ENCODE assay signal across 14 cellular contexts in genomic region chr5:74179183-74179582, GRCh38.
DNase-seq lines count a peak whose midpoint lies in the region; ATAC-seq, FAIRE-seq and TF ChIP-seq lines count a peak whose summit lies in the region.
"Had no signal": no experiment of that assay in that cellular context is flagged by ENCODE, and none has a peak within 500 bp of the region (broad histone marks: within the 10 kb centered on the region; RNA-seq: fewer than 3 reads in every experiment).

No MANE protein-coding gene starts in this region.

- H3K9me3 Mint-ChIP-seq in neural progenitor cell = peaks cover 9% of the 10 kb centered on the region
- no peaks in the 10 kb centered on the region for H3K9me3 Mint-ChIP-seq in CD4-positive, alpha-beta T cell
- no peaks in the 10 kb centered on the region for H3K9me3 Mint-ChIP-seq in activated CD8-positive, alpha-beta memory T cell treated with anti-CD3 and anti-CD28 coated beads, Interleukin-2, amount 10 ng/mL, durations not matched to agents 7 days and 5 days (ENCODE audit: low read depth)

- no peak for ATAC-seq in CD4-positive, alpha-beta T cell (ENCODE audit: poor library complexity)
- no peak for ATAC-seq in GM18520 (IDR thresholded peaks at IDR 0.05; ENCODE audit: unreplicated experiment)
- ATAC-seq in activated CD8-positive, alpha-beta memory T cell treated with anti-CD3 and anti-CD28 coated beads, Interleukin-2, amount 10 ng/mL, durations not matched to agents 7 days and 5 days = no peak
- ATAC-seq: esophagus mucosa had no signal

- no peak overlapping the region for H3K4me2 ChIP-seq in endothelial cell of umbilical vein (ENCODE audit: insufficient read depth, low read length)
- H3K4me2 ChIP-seq in neural progenitor cell = peak overlapping the region; percentile 5

- FAIRE-seq in endothelial cell of umbilical vein (lab: Jason Lieb, UNC) = no peak
- FAIRE-seq: GM18507 had no signal

- H3K9ac ChIP-seq in endothelial cell of umbilical vein (replicated peaks; ENCODE audit: extremely low read depth, insufficient read depth, low read length) = no peak overlapping the region
- H3K9ac ChIP-seq in neural progenitor cell = no peak overlapping the region

- H3K79me2 ChIP-seq in endothelial cell of umbilical vein (ENCODE audit: control insufficient read depth, insufficient read depth, low read length) = no peaks in the 10 kb centered on the region
- H3K79me2 ChIP-seq in neural progenitor cell (ENCODE audit: low read depth) = no peaks in the 10 kb centered on the region

- H3K27ac ChIP-seq in endothelial cell of umbilical vein (ENCODE audit: insufficient read depth, low read depth, low read length) (no peak overlapping the region), neural progenitor cell (peak overlapping the region; percentile 1)
- H3K27ac ChIP-seq in CD4-positive, alpha-beta T cell (ENCODE audit: low read depth, low read length) = no peak overlapping the region

- BruUV-seq in endothelial cell of umbilical vein (replicated peaks; lab: Mats Ljungman, UMichigan) = no TSS peak

- CTCF ChIA-PET in endothelial cell of umbilical vein (lab: Charles Lee) = no interaction called here
- CTCF ChIA-PET in CD4-positive, alpha-beta T cell (lab: Charles Lee) = no interaction called here
- CTCF ChIA-PET in activated CD8-positive, alpha-beta memory T cell treated with anti-CD3 and anti-CD28 coated beads, Interleukin-2, amount 10 ng/mL, durations not matched to agents 7 days and 5 days (lab: Charles Lee) = no interaction called here

- intact Hi-C loops in endothelial cell of umbilical vein (cut with micrococcal nuclease) = no loop called here
- intact Hi-C loops in CD4-positive, alpha-beta T cell (cut with DNase I, micrococcal nuclease) = no loop called here

- peaks cover 13% of the 10 kb centered on the region for H3F3A ChIP-seq in neural progenitor cell (ENCODE audit: low read depth)

- peaks cover 3 to 14% of the 10 kb centered on the region in 2 experiments for H3K27me3 ChIP-seq in endothelial cell of umbilical vein (ENCODE audit: control insufficient read depth in 2 of 2, insufficient read depth in 2 of 2, low read length in 2 of 2)
- no peaks in the 10 kb centered on the region for H3K27me3 ChIP-seq in neural progenitor cell
- H3K27me3 ChIP-seq in CD4-positive, alpha-beta T cell (ENCODE audit: control insufficient read depth, insufficient read depth, low read length) = no peaks in the 10 kb centered on the region

- DNase-seq in Daoy (ENCODE audit: low read depth) = peak; percentile 92
- peak; percentile 95 for DNase-seq in NCI-H446 treated with DMSO at 0.1 percent for 48 hours (lab: John Stamatoyannopoulos, UW)
- peak; percentile 61 for DNase-seq in endothelial cell of umbilical vein (ENCODE audit: low read depth, low spot score)
- DNase-seq in neural progenitor cell (ENCODE audit: low spot score) = peak; percentile 43
- DNase-seq in CD4-positive, alpha-beta T cell = no peak
- DNase-seq in DMS79 treated with DMSO at 0.1 percent for 48 hours (lab: John Stamatoyannopoulos, UW) = no peak
- DNase-seq in activated CD8-positive, alpha-beta memory T cell treated with anti-CD3 and anti-CD28 coated beads, Interleukin-2, amount 10 ng/mL, durations not matched to agents 7 days and 5 days = no peak
- DNase-seq: activated CD4-positive, alpha-beta T cell treated with anti-CD3 and anti-CD28 coated beads, Interleukin-2, amount 50 U/mL, for 48 hours; Caco-2; KBM-7; NCI-H748 treated with DMSO at 0.1 percent for 48 hours had no signal

- dilution Hi-C loops in endothelial cell of umbilical vein (cut with MboI; ENCODE audit: extremely low pct_ligation_motif_present, low sequenced_read_pairs) = no loop called here

- H3K4me1 ChIP-seq in endothelial cell of umbilical vein (ENCODE audit: control insufficient read depth, extremely low read depth, insufficient read depth, low read length) = no peaks in the 10 kb centered on the region
- peaks cover 18% of the 10 kb centered on the region for H3K4me1 ChIP-seq in neural progenitor cell

- peak overlapping the region; percentile 24 for H3K4me3 Mint-ChIP-seq in neural progenitor cell
- no peak overlapping the region for H3K4me3 Mint-ChIP-seq in CD4-positive, alpha-beta T cell
- no peak overlapping the region for H3K4me3 Mint-ChIP-seq in activated CD8-positive, alpha-beta memory T cell treated with anti-CD3 and anti-CD28 coated beads, Interleukin-2, amount 10 ng/mL, durations not matched to agents 7 days and 5 days

- H4K20me1 ChIP-seq in endothelial cell of umbilical vein (replicated peaks; ENCODE audit: control insufficient read depth, extremely low read depth, insufficient read depth, low read length) = no peaks in the 10 kb centered on the region
- no peaks in the 10 kb centered on the region for H4K20me1 ChIP-seq in neural progenitor cell (ENCODE audit: low read depth)

- H3K9me3 ChIP-seq in endothelial cell of umbilical vein (replicated peaks; ENCODE audit: control insufficient read depth, insufficient read depth, low read length) = no peaks in the 10 kb centered on the region
- H3K9me3 ChIP-seq in neural progenitor cell (ENCODE audit: low read depth) = no peaks in the 10 kb centered on the region
- H3K9me3 ChIP-seq in CD4-positive, alpha-beta T cell (ENCODE audit: control insufficient read depth, low read length) = no peaks in the 10 kb centered on the region
- H3K9me3 ChIP-seq: Caco-2 had no signal

- H3K4me1 Mint-ChIP-seq in neural progenitor cell = peaks cover 42% of the 10 kb centered on the region
- H3K4me1 Mint-ChIP-seq in CD4-positive, alpha-beta T cell (ENCODE audit: low read depth) = peaks cover 8% of the 10 kb centered on the region
- no peaks in the 10 kb centered on the region for H3K4me1 Mint-ChIP-seq in activated CD8-positive, alpha-beta memory T cell treated with anti-CD3 and anti-CD28 coated beads, Interleukin-2, amount 10 ng/mL, durations not matched to agents 7 days and 5 days

- TF ChIP-seq CTCF in endothelial cell of umbilical vein (IDR thresholded peaks at IDR 0.05; ENCODE audit: extremely low read depth in 1 of 2, insufficient read depth in 1 of 2, low read depth in 1 of 2, low read length in 2 of 2) = no peak
- no peak for TF ChIP-seq CTCF in neural progenitor cell (IDR thresholded peaks at IDR 0.05)
- TF ChIP-seq CTCF in CD4-positive, alpha-beta T cell (IDR thresholded peaks at IDR 0.05) = no peak

- POLR2A ChIA-PET in endothelial cell of umbilical vein (lab: Charles Lee) = no interaction called here
- POLR2A ChIA-PET in CD4-positive, alpha-beta T cell (lab: Charles Lee) = no interaction called here

- H2AFZ ChIP-seq in endothelial cell of umbilical vein (ENCODE audit: low read depth, low read length) (no peak overlapping the region), neural progenitor cell (replicated peaks) (no peak overlapping the region)

- H3K27me3 Mint-ChIP-seq in neural progenitor cell (ENCODE audit: insufficient read depth, low read depth) = peaks cover 12% of the 10 kb centered on the region
- H3K27me3 Mint-ChIP-seq in CD4-positive, alpha-beta T cell = peaks cover 10% of the 10 kb centered on the region
- peaks cover 9% of the 10 kb centered on the region for H3K27me3 Mint-ChIP-seq in activated CD8-positive, alpha-beta memory T cell treated with anti-CD3 and anti-CD28 coated beads, Interleukin-2, amount 10 ng/mL, durations not matched to agents 7 days and 5 days

- H3K9me1 ChIP-seq in endothelial cell of umbilical vein (replicated peaks; ENCODE audit: control insufficient read depth, extremely low read depth, insufficient read depth, low read length) = no peaks in the 10 kb centered on the region

- H3K36me3 Mint-ChIP-seq in neural progenitor cell = no peaks in the 10 kb centered on the region
- H3K36me3 Mint-ChIP-seq in CD4-positive, alpha-beta T cell (ENCODE audit: low read depth) = no peaks in the 10 kb centered on the region
- H3K36me3 Mint-ChIP-seq in activated CD8-positive, alpha-beta memory T cell treated with anti-CD3 and anti-CD28 coated beads, Interleukin-2, amount 10 ng/mL, durations not matched to agents 7 days and 5 days = no peaks in the 10 kb centered on the region

- H3K27ac Mint-ChIP-seq in neural progenitor cell = peak overlapping the region; percentile 81
- no peak overlapping the region for H3K27ac Mint-ChIP-seq in CD4-positive, alpha-beta T cell
- H3K27ac Mint-ChIP-seq in activated CD8-positive, alpha-beta memory T cell treated with anti-CD3 and anti-CD28 coated beads, Interleukin-2, amount 10 ng/mL, durations not matched to agents 7 days and 5 days = no peak overlapping the region

- no peak for TF ChIP-seq POLR2A in endothelial cell of umbilical vein (IDR thresholded peaks at IDR 0.05; ENCODE audit: low read depth, low read length)

- H3K36me3 ChIP-seq in endothelial cell of umbilical vein (ENCODE audit: control insufficient read depth in 2 of 2, extremely low read depth in 1 of 2, insufficient read depth in 2 of 2, low read length in 2 of 2) = no peaks in the 10 kb centered on the region
- H3K36me3 ChIP-seq in neural progenitor cell = no peaks in the 10 kb centered on the region

- no peak overlapping the region for H3K4me3 ChIP-seq in endothelial cell of umbilical vein (replicated peaks in 1 of 3; ENCODE audit: insufficient read depth in 1 of 3, low read depth in 1 of 3, low read length in 3 of 3)
- no peak overlapping the region for H3K4me3 ChIP-seq in neural progenitor cell

TF ChIP-seq in endothelial cell of umbilical vein, 7 proteins besides CTCF, POLR2A, EP300 and RAD21:
- TF ChIP-seq GATA2 (IDR thresholded peaks at IDR 0.05; ENCODE audit: insufficient read depth, insufficient read length, low read depth, low read length) = no peak

Comparison
In these comparisons a context has a peak if more than half of its experiments do, and no peak if none do; other contexts are left out.
1. DNase-seq: peak in Daoy (single experiment), NCI-H446 treated with DMSO at 0.1 percent for 48 hours (single experiment), endothelial cell of umbilical vein (single experiment) and neural progenitor cell (single experiment); none in CD4-positive, alpha-beta T cell (0 of 10), DMS79 treated with DMSO at 0.1 percent for 48 hours (single experiment) and activated CD8-positive, alpha-beta memory T cell treated with anti-CD3 and anti-CD28 coated beads, Interleukin-2, amount 10 ng/mL, durations not matched to agents 7 days and 5 days (single experiment).